In the genomic region with DNA sequence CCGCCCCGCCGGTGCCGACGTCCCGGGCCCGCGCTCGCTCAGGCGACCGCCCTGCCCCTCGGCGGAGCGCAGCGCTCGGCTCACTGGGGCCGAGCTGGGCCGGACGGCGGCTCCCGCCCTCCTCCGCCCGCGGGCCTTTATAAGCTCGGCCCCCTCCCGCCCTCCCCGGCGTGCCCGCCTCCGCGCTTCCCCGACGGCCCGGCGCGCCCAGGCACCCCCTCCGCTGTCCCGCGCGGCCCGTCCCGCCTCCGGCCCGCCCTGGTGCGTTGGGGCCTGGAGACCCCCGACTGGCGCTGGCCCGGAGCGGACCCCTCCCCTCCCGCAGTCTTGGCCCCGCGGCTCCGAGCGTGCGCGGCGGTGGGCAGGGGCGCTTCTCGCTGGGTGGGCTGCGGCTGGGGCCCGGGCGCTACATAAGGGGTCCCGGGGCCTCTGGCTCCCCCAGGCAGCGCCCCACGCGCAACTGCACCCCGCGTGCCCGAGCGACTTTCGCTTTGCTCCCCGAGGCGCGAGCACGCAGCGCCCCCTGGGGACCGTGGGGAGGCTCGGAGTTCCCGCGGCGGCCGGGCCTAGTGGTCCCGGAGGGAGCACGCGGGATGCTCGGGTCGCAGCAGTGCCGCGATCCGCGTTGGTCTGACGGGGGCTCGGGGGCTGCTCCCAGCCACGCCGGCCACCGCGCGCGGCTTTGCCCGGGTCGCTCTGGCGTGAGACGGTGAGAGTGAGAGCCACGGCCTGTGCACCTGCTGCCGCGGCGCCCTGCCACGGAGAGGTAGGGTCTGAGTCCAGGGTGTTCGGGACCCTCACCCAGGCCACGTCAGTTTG, we compare ENCODE assay signal across 1 cellular context.
A peak's percentile ranks its signal among the peaks of the same experiment; 100 is the strongest.
TF ChIP-seq lines count a peak whose summit lies in the region.

A gene with protein sequence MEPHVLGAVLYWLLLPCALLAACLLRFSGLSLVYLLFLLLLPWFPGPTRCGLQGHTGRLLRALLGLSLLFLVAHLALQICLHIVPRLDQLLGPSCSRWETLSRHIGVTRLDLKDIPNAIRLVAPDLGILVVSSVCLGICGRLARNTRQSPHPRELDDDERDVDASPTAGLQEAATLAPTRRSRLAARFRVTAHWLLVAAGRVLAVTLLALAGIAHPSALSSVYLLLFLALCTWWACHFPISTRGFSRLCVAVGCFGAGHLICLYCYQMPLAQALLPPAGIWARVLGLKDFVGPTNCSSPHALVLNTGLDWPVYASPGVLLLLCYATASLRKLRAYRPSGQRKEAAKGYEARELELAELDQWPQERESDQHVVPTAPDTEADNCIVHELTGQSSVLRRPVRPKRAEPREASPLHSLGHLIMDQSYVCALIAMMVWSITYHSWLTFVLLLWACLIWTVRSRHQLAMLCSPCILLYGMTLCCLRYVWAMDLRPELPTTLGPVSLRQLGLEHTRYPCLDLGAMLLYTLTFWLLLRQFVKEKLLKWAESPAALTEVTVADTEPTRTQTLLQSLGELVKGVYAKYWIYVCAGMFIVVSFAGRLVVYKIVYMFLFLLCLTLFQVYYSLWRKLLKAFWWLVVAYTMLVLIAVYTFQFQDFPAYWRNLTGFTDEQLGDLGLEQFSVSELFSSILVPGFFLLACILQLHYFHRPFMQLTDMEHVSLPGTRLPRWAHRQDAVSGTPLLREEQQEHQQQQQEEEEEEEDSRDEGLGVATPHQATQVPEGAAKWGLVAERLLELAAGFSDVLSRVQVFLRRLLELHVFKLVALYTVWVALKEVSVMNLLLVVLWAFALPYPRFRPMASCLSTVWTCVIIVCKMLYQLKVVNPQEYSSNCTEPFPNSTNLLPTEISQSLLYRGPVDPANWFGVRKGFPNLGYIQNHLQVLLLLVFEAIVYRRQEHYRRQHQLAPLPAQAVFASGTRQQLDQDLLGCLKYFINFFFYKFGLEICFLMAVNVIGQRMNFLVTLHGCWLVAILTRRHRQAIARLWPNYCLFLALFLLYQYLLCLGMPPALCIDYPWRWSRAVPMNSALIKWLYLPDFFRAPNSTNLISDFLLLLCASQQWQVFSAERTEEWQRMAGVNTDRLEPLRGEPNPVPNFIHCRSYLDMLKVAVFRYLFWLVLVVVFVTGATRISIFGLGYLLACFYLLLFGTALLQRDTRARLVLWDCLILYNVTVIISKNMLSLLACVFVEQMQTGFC (N-terminal part only) (minus strand): TSS at position 115 of the 819 bp plus-strand sequence. CDS start 256 bp downstream, outside the sequence.

TF ChIP-seq in K562, 482 proteins besides CTCF, POLR2A, EP300 and RAD21 (continued from another document and continues in another):
- TF ChIP-seq, protein P1, sequence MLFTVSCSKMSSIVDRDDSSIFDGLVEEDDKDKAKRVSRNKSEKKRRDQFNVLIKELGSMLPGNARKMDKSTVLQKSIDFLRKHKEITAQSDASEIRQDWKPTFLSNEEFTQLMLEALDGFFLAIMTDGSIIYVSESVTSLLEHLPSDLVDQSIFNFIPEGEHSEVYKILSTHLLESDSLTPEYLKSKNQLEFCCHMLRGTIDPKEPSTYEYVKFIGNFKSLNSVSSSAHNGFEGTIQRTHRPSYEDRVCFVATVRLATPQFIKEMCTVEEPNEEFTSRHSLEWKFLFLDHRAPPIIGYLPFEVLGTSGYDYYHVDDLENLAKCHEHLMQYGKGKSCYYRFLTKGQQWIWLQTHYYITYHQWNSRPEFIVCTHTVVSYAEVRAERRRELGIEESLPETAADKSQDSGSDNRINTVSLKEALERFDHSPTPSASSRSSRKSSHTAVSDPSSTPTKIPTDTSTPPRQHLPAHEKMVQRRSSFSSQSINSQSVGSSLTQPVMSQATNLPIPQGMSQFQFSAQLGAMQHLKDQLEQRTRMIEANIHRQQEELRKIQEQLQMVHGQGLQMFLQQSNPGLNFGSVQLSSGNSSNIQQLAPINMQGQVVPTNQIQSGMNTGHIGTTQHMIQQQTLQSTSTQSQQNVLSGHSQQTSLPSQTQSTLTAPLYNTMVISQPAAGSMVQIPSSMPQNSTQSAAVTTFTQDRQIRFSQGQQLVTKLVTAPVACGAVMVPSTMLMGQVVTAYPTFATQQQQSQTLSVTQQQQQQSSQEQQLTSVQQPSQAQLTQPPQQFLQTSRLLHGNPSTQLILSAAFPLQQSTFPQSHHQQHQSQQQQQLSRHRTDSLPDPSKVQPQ (CRISPR knock-in tag; IDR thresholded peaks at IDR 0.05; ENCODE audit: borderline replicate concordance), result no peak
- peak; percentile 63 for TF ChIP-seq CCNT2 (IDR thresholded peaks at IDR 0.05; ENCODE audit: borderline replicate concordance, extremely low read depth, insufficient read length, low read depth, low read length)
- TF ChIP-seq, protein P2, sequence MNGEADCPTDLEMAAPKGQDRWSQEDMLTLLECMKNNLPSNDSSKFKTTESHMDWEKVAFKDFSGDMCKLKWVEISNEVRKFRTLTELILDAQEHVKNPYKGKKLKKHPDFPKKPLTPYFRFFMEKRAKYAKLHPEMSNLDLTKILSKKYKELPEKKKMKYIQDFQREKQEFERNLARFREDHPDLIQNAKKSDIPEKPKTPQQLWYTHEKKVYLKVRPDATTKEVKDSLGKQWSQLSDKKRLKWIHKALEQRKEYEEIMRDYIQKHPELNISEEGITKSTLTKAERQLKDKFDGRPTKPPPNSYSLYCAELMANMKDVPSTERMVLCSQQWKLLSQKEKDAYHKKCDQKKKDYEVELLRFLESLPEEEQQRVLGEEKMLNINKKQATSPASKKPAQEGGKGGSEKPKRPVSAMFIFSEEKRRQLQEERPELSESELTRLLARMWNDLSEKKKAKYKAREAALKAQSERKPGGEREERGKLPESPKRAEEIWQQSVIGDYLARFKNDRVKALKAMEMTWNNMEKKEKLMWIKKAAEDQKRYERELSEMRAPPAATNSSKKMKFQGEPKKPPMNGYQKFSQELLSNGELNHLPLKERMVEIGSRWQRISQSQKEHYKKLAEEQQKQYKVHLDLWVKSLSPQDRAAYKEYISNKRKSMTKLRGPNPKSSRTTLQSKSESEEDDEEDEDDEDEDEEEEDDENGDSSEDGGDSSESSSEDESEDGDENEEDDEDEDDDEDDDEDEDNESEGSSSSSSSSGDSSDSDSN (IDR thresholded peaks at IDR 0.05; ENCODE audit: borderline replicate concordance in 1 of 2, low read depth in 2 of 2, low read length in 2 of 2), result peak in 1 of 2 experiments; percentile 87
- TF ChIP-seq SP2 (IDR thresholded peaks at IDR 0.05; ENCODE audit: extremely low read depth, low read depth, low read length, poor library complexity, severe bottlenecking), result no peak
- no peak for TF ChIP-seq PTTG1 (tag; IDR thresholded peaks at IDR 0.05; ENCODE audit: low read depth)
- TF ChIP-seq, protein P3, sequence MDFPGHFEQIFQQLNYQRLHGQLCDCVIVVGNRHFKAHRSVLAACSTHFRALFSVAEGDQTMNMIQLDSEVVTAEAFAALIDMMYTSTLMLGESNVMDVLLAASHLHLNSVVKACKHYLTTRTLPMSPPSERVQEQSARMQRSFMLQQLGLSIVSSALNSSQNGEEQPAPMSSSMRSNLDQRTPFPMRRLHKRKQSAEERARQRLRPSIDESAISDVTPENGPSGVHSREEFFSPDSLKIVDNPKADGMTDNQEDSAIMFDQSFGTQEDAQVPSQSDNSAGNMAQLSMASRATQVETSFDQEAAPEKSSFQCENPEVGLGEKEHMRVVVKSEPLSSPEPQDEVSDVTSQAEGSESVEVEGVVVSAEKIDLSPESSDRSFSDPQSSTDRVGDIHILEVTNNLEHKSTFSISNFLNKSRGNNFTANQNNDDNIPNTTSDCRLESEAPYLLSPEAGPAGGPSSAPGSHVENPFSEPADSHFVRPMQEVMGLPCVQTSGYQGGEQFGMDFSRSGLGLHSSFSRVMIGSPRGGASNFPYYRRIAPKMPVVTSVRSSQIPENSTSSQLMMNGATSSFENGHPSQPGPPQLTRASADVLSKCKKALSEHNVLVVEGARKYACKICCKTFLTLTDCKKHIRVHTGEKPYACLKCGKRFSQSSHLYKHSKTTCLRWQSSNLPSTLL (IDR thresholded peaks at IDR 0.05), result no peak
- no peak for TF ChIP-seq SIX5 (IDR thresholded peaks at IDR 0.05; ENCODE audit: borderline replicate concordance in 1 of 2, insufficient read depth in 1 of 2, low read depth in 1 of 2, low read length in 2 of 2)
- no peak for TF ChIP-seq ZNF561 (CRISPR knock-in tag; conservative IDR thresholded peaks at IDR 0.05)
- TF ChIP-seq SOX6 (IDR thresholded peaks at IDR 0.05), result no peak
- no peak for TF ChIP-seq CBX8 (IDR thresholded peaks at IDR 0.05; ENCODE audit: borderline replicate concordance, extremely low read depth, low read depth, low read length, poor library complexity, severe bottlenecking)
- peak; percentile 100 for TF ChIP-seq GATAD2B (IDR thresholded peaks at IDR 0.05; ENCODE audit: borderline replicate concordance)
- no peak for TF ChIP-seq POLR3A (IDR thresholded peaks at IDR 0.05; ENCODE audit: borderline replicate concordance, extremely low read depth, insufficient read depth, insufficient read length)
- peak; percentile 75 for TF ChIP-seq SP1 (CRISPR knock-in tag; IDR thresholded peaks at IDR 0.05)
- peak; percentile 94 for TF ChIP-seq ZNF224 (CRISPR knock-in tag; IDR thresholded peaks at IDR 0.05)
- no peak for TF ChIP-seq PYGO2 (tag; IDR thresholded peaks at IDR 0.05)
- TF ChIP-seq, protein P4, sequence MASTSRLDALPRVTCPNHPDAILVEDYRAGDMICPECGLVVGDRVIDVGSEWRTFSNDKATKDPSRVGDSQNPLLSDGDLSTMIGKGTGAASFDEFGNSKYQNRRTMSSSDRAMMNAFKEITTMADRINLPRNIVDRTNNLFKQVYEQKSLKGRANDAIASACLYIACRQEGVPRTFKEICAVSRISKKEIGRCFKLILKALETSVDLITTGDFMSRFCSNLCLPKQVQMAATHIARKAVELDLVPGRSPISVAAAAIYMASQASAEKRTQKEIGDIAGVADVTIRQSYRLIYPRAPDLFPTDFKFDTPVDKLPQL (IDR thresholded peaks at IDR 0.05; ENCODE audit: extremely low read depth, insufficient read length), result peak; percentile 62
- no peak; the same call in 1 of the 2 replicates for TF ChIP-seq CREB1 (IDR thresholded peaks at IDR 0.05)
- peak; percentile 61; the same call in 1 of the 2 replicates for TF ChIP-seq CREB1 (CRISPR knock-in tag; IDR thresholded peaks at IDR 0.05)
- no peak for TF ChIP-seq NELFE (IDR thresholded peaks at IDR 0.05; ENCODE audit: insufficient read depth, insufficient read length)
- TF ChIP-seq ZNF445 (CRISPR knock-in tag; IDR thresholded peaks at IDR 0.05; ENCODE audit: low read depth), result no peak
- peak; percentile 9; the same call in 1 of the 2 replicates for TF ChIP-seq ZNF384 (IDR thresholded peaks at IDR 0.05; ENCODE audit: low read depth, low read length)
- peak; percentile 68 for TF ChIP-seq ESRRA (IDR thresholded peaks at IDR 0.05; ENCODE audit: borderline replicate concordance, low read depth)
- TF ChIP-seq CEBPG (CRISPR knock-in tag; IDR thresholded peaks at IDR 0.05), result no peak
- TF ChIP-seq CEBPG (tag; conservative IDR thresholded peaks at IDR 0.05 in 1 of 2, IDR thresholded peaks at IDR 0.05 in 1 of 2), result no peak
- TF ChIP-seq, protein P5, sequence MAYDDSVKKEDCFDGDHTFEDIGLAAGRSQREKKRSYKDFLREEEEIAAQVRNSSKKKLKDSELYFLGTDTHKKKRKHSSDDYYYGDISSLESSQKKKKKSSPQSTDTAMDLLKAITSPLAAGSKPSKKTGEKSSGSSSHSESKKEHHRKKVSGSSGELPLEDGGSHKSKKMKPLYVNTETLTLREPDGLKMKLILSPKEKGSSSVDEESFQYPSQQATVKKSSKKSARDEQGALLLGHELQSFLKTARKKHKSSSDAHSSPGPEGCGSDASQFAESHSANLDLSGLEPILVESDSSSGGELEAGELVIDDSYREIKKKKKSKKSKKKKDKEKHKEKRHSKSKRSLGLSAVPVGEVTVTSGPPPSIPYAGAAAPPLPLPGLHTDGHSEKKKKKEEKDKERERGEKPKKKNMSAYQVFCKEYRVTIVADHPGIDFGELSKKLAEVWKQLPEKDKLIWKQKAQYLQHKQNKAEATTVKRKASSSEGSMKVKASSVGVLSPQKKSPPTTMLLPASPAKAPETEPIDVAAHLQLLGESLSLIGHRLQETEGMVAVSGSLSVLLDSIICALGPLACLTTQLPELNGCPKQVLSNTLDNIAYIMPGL (CRISPR knock-in tag; IDR thresholded peaks at IDR 0.05), result peak; percentile 99
- TF ChIP-seq POU5F1 (IDR thresholded peaks at IDR 0.05; ENCODE audit: borderline replicate concordance, low read depth, low read length, partially characterized antibody), result no peak
- no peak for TF ChIP-seq PPARD (CRISPR knock-in tag; IDR thresholded peaks at IDR 0.05)
- TF ChIP-seq CHD4 (IDR thresholded peaks at IDR 0.05; ENCODE audit: insufficient read depth, insufficient replicate concordance, low read depth, low read length, poor library complexity, severe bottlenecking), result no peak
- no peak for TF ChIP-seq BDP1 (IDR thresholded peaks at IDR 0.05; ENCODE audit: insufficient read depth, insufficient read length)
- TF ChIP-seq, protein P6, sequence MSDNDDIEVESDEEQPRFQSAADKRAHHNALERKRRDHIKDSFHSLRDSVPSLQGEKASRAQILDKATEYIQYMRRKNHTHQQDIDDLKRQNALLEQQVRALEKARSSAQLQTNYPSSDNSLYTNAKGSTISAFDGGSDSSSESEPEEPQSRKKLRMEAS (CRISPR knock-in tag; IDR thresholded peaks at IDR 0.05), result peak; percentile 98
- TF ChIP-seq, protein P7, sequence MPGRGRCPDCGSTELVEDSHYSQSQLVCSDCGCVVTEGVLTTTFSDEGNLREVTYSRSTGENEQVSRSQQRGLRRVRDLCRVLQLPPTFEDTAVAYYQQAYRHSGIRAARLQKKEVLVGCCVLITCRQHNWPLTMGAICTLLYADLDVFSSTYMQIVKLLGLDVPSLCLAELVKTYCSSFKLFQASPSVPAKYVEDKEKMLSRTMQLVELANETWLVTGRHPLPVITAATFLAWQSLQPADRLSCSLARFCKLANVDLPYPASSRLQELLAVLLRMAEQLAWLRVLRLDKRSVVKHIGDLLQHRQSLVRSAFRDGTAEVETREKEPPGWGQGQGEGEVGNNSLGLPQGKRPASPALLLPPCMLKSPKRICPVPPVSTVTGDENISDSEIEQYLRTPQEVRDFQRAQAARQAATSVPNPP (IDR thresholded peaks at IDR 0.05; ENCODE audit: borderline replicate concordance, insufficient read depth, insufficient read length), result no peak
- TF ChIP-seq TRIM24 (IDR thresholded peaks at IDR 0.05), result 0 out of 4 replicates have a peak, but pooled peaks of 1 of the 2 experiments have one; percentile 13
- no peak for TF ChIP-seq PHTF2 (CRISPR knock-in tag; IDR thresholded peaks at IDR 0.05)
- TF ChIP-seq ZNF282 (CRISPR knock-in tag; IDR thresholded peaks at IDR 0.05), result peak; percentile 92
- TF ChIP-seq ZFPM2 (CRISPR knock-in tag; IDR thresholded peaks at IDR 0.05), result no peak
- TF ChIP-seq OTX1 (CRISPR knock-in tag; IDR thresholded peaks at IDR 0.05), result no peak
- peak; percentile 85; the same call in 1 of the 2 replicates for TF ChIP-seq XRCC5 (IDR thresholded peaks at IDR 0.05; ENCODE audit: low read depth, low read length)
- no peak for TF ChIP-seq RFX1 (IDR thresholded peaks at IDR 0.05)
